Comparison of ENCODE assay signal across 8 cellular contexts in genomic region chr3:43998841-43999805, GRCh38.
A peak's percentile ranks its signal among the peaks of the same experiment; 100 is the strongest.
DNase-seq lines count a peak whose midpoint lies in the region; ATAC-seq and TF ChIP-seq lines count a peak whose summit lies in the region.

No MANE protein-coding gene starts in this region.

- H3K4me3 ChIP-seq in choroid plexus epithelial cell (ENCODE audit: low read depth, low read length): peak overlapping the region; percentile 64

- ATAC-seq in HG03175 (IDR thresholded peaks at IDR 0.05; ENCODE audit: unreplicated experiment): no peak

- DNase-seq in DMS153 (lab: John Stamatoyannopoulos, UW) (peak; percentile 44), H4 (ENCODE audit: low spot score) (peak; percentile 27), NCI-H510A treated with DMSO at 0.1 percent for 48 hours (lab: John Stamatoyannopoulos, UW) (peak; percentile 32), choroid plexus epithelial cell (ENCODE audit: low read depth) (peak; percentile 51), kidney glomerular epithelial cell (lab: John Stamatoyannopoulos, UW) (peak; percentile 63), stromal cell of bone marrow (ENCODE audit: low read depth) (peak; percentile 58), G401 (ENCODE audit: low spot score) (no peak)

- TF ChIP-seq CTCF in choroid plexus epithelial cell (conservative IDR thresholded peaks at IDR 0.05; ENCODE audit: low read depth, low read length): no peak

- in situ Hi-C loops in G401 (cut with HindIII; ENCODE audit: low sequenced_read_pairs): no loop called here
